18 cellular contexts compared by ENCODE assay signal in genomic region chr14:34036319-34036761, GRCh38.
DNase-seq lines count a peak whose midpoint lies in the region; ATAC-seq and TF ChIP-seq lines count a peak whose summit lies in the region.
"Had no signal": no experiment of that assay in that cellular context is flagged by ENCODE, and none has a peak within 500 bp of the region (broad histone marks: within the 10 kb centered on the region; RNA-seq: fewer than 3 reads in every experiment).

No MANE protein-coding gene starts in this region.

- H3K27me3 ChIP-seq in esophagus muscularis mucosa: no peaks in the 10 kb centered on the region
- no peaks in the 10 kb centered on the region for H3K27me3 ChIP-seq in left lung
- H3K27me3 ChIP-seq in upper lobe of left lung: no peaks in the 10 kb centered on the region
- H3K27me3 ChIP-seq: SJCRH30 had no signal

- H3K27ac ChIP-seq in esophagus muscularis mucosa (replicated peaks in 1 of 4) (peak overlapping the region; percentile 43 to 62 (median 54)), left lung (no peak overlapping the region), upper lobe of left lung (peak overlapping the region in 3 of 4 donors; percentile 41 to 62 (median 57))

- peaks cover 2% of the 10 kb centered on the region for H3K9me3 Mint-ChIP-seq in activated T-helper 17 cell treated with anti-CD3 and anti-CD28 coated beads, Interleukin-2, amount 50 U/mL, for 72 hours
- no peaks in the 10 kb centered on the region for H3K9me3 Mint-ChIP-seq in nephron progenitor cell
- H3K9me3 Mint-ChIP-seq: activated naive CD8-positive, alpha-beta T cell treated with anti-CD3 and anti-CD28 coated beads, Interleukin-2, amount 50 U/mL, for 24 hours; activated T-cell treated with anti-CD3 and anti-CD28 coated beads, Interleukin-2, amount 50 U/mL, for 24 hours had no signal

- H3K4me3 ChIP-seq in esophagus muscularis mucosa (no peak overlapping the region), left lung (no peak overlapping the region), upper lobe of left lung (no peak overlapping the region)
- H3K4me3 ChIP-seq: lung, SJCRH30 had no signal

- TF ChIP-seq POLR2A in esophagus muscularis mucosa (IDR thresholded peaks at IDR 0.05; ENCODE audit: low read depth) (no peak), upper lobe of left lung (IDR thresholded peaks at IDR 0.05) (no peak)

- WGBS in esophagus muscularis mucosa: 75% methylated on average over 2 of the region's 2 CpGs
- WGBS in upper lobe of left lung, 2 donors: 44 to 64% methylated on average over 2 of the region's 2 CpGs

- DNase-seq in esophagus muscularis mucosa (ENCODE audit: extremely low spot score) (no peak), left lung (no peak), upper lobe of left lung (no peak), nephron progenitor cell (no peak), left lobe of liver (ENCODE audit: low spot score) (no peak)
- no peak for DNase-seq in activated CD4-positive, CD25-positive, alpha-beta regulatory T cell (lab: John Stamatoyannopoulos, UW)
- DNase-seq: activated CD4-positive, alpha-beta T cell treated with anti-CD3 and anti-CD28 coated beads, Interleukin-2, amount 50 U/mL, for 1 hour; activated naive CD8-positive, alpha-beta T cell treated with anti-CD3 and anti-CD28 coated beads, Interleukin-2, amount 50 U/mL, for 24 hours; activated T-cell treated with anti-CD3 and anti-CD28 coated beads, Interleukin-2, amount 50 U/mL, for 24 hours; DMS153; KG1; NCI-H1436 treated with DMSO at 0.1 percent for 48 hours; NCI-H345; NK-92 treated with Interleukin-12 subunit alpha and Interleukin-12 subunit beta, amount 100 ng/mL, for 24 hours; SJCRH30; stimulated activated CD4-positive, alpha-beta T cell treated with anti-CD3 and anti-CD28 coated beads, Interleukin-2, amount 100 ng/mL, for 24 hours had no signal

- H3K36me3 ChIP-seq in esophagus muscularis mucosa (no peaks in the 10 kb centered on the region), left lung (no peaks in the 10 kb centered on the region), upper lobe of left lung (no peaks in the 10 kb centered on the region)
- H3K36me3 ChIP-seq: SJCRH30 had no signal

- intact Hi-C loops in esophagus muscularis mucosa (cut with DNase I) (no loop called here), left lung (cut with DNase I) (no loop called here)

- H3K4me3 Mint-ChIP-seq in activated T-helper 17 cell treated with anti-CD3 and anti-CD28 coated beads, Interleukin-2, amount 50 U/mL, for 72 hours: no peak overlapping the region
- no peak overlapping the region for H3K4me3 Mint-ChIP-seq in nephron progenitor cell
- H3K4me3 Mint-ChIP-seq: activated naive CD8-positive, alpha-beta T cell treated with anti-CD3 and anti-CD28 coated beads, Interleukin-2, amount 50 U/mL, for 24 hours; activated T-cell treated with anti-CD3 and anti-CD28 coated beads, Interleukin-2, amount 50 U/mL, for 24 hours had no signal

- H3K9me3 ChIP-seq in esophagus muscularis mucosa (no peaks in the 10 kb centered on the region), left lung (no peaks in the 10 kb centered on the region), upper lobe of left lung (no peaks in the 10 kb centered on the region)
- H3K9me3 ChIP-seq: SJCRH30 had no signal

- TF ChIP-seq CTCF in esophagus muscularis mucosa (IDR thresholded peaks at IDR 0.05) (no peak), left lung (IDR thresholded peaks at IDR 0.05) (no peak), upper lobe of left lung (IDR thresholded peaks at IDR 0.05) (no peak), nephron progenitor cell (IDR thresholded peaks at IDR 0.05) (no peak)

- H3K4me1 ChIP-seq in esophagus muscularis mucosa (peaks cover 0 to 17% (median 9%) of the 10 kb centered on the region in 4 donors), left lung (peaks cover 0 to 4% of the 10 kb centered on the region in 2 donors), upper lobe of left lung (peaks cover 0 to 18% (median under 1%) of the 10 kb centered on the region in 4 donors)

- H3K27ac Mint-ChIP-seq in activated T-helper 17 cell treated with anti-CD3 and anti-CD28 coated beads, Interleukin-2, amount 50 U/mL, for 72 hours: no peak overlapping the region
- no peak overlapping the region for H3K27ac Mint-ChIP-seq in nephron progenitor cell
- H3K27ac Mint-ChIP-seq: activated naive CD8-positive, alpha-beta T cell treated with anti-CD3 and anti-CD28 coated beads, Interleukin-2, amount 50 U/mL, for 24 hours; activated T-cell treated with anti-CD3 and anti-CD28 coated beads, Interleukin-2, amount 50 U/mL, for 24 hours had no signal

- H3K27me3 Mint-ChIP-seq in activated T-helper 17 cell treated with anti-CD3 and anti-CD28 coated beads, Interleukin-2, amount 50 U/mL, for 72 hours: no peaks in the 10 kb centered on the region
- H3K27me3 Mint-ChIP-seq in nephron progenitor cell (ENCODE audit: low read depth, poor library complexity): no peaks in the 10 kb centered on the region
- H3K27me3 Mint-ChIP-seq: activated naive CD8-positive, alpha-beta T cell treated with anti-CD3 and anti-CD28 coated beads, Interleukin-2, amount 50 U/mL, for 24 hours; activated T-cell treated with anti-CD3 and anti-CD28 coated beads, Interleukin-2, amount 50 U/mL, for 24 hours had no signal

- peak; percentile 32 for ATAC-seq in activated T-helper 17 cell treated with anti-CD3 and anti-CD28 coated beads, Interleukin-2, amount 50 U/mL, for 72 hours (replicated peaks)
- ATAC-seq in left lung: peak; percentile 26
- ATAC-seq in upper lobe of left lung (ENCODE audit: low FRiP score in 2 of 2): peak in 1 of 2 donors; percentile 52
- no peak for ATAC-seq in left lobe of liver
- ATAC-seq: activated naive CD8-positive, alpha-beta T cell treated with anti-CD3 and anti-CD28 coated beads, Interleukin-2, amount 50 U/mL, for 24 hours had no signal

- H3K36me3 Mint-ChIP-seq in activated T-helper 17 cell treated with anti-CD3 and anti-CD28 coated beads, Interleukin-2, amount 50 U/mL, for 72 hours (ENCODE audit: low read depth): no peaks in the 10 kb centered on the region
- no peaks in the 10 kb centered on the region for H3K36me3 Mint-ChIP-seq in nephron progenitor cell (ENCODE audit: low read depth)

- peaks cover 18% of the 10 kb centered on the region for H3K4me1 Mint-ChIP-seq in activated T-helper 17 cell treated with anti-CD3 and anti-CD28 coated beads, Interleukin-2, amount 50 U/mL, for 72 hours
- H3K4me1 Mint-ChIP-seq in nephron progenitor cell: peaks cover 41% of the 10 kb centered on the region
- H3K4me1 Mint-ChIP-seq: activated naive CD8-positive, alpha-beta T cell treated with anti-CD3 and anti-CD28 coated beads, Interleukin-2, amount 50 U/mL, for 24 hours had no signal

- TF ChIP-seq EP300 in esophagus muscularis mucosa (IDR thresholded peaks at IDR 0.05): no peak
- TF ChIP-seq EP300 in upper lobe of left lung (IDR thresholded peaks at IDR 0.05): no peak

Comparison
In these comparisons a context has a peak if more than half of its experiments do, and no peak if none do; other contexts are left out.
1. H3K27ac ChIP-seq: peak in esophagus muscularis mucosa (4 of 4) and upper lobe of left lung (3 of 4); none in left lung (0 of 2).